1 cellular context compared by ENCODE assay signal in genomic region chr1:89994231-89994804, GRCh38.
TF ChIP-seq lines count a peak whose summit lies in the region.

No MANE protein-coding gene starts in this region.

TF ChIP-seq in HEK293, 187 proteins besides CTCF, POLR2A, EP300 and RAD21 (continued from another document):
- TF ChIP-seq ZNF518A (tag by site-specific recombination; conservative IDR thresholded peaks at IDR 0.05; ENCODE audit: low read depth), result peak; percentile 65; the same call in 1 of the 2 replicates
